In the genomic region with DNA sequence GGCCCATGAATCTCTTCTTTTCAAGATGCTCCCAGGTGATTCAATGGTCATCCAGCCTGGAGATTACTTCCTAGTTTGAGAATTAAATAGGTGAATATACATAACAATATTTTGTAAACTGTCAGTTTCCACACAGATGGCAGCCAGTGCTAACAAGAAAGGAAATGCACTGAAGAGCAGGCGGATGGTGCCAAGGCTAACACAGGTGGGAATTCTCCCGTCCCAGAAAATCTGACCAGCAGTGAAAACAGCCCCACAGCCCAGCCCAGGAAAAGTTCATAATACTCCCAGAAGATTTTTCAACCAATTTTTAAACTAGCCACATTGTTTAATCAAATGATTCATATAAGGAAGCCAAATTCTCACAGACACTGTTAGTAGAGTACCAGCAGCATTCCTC, we compare ENCODE assay signal across 33 cellular contexts.
"Had no signal": no experiment of that assay in that cellular context is flagged by ENCODE, and none has a peak within 500 bp of the region (broad histone marks: within the 10 kb centered on the region; RNA-seq: fewer than 3 reads in every experiment).

No MANE protein-coding gene starts in this region.

- ATAC-seq: activated CD4-positive, alpha-beta T cell treated with anti-CD3 and anti-CD28 coated beads for 36 hours; activated CD8-positive, alpha-beta T cell treated with anti-CD3 and anti-CD28 coated beads, Interleukin-2, amount 10 ng/mL, durations not matched to agents 7 days and 5 days; activated naive CD8-positive, alpha-beta T cell treated with anti-CD3 and anti-CD28 coated beads, Interleukin-2, amount 50 U/mL, for 24 hours; activated T-cell treated with anti-CD3 and anti-CD28 coated beads, Interleukin-2, amount 50 U/mL, for 4 hours; body of pancreas; effector memory CD8-positive, alpha-beta T cell; gastroesophageal sphincter; T-helper 17 cell had no signal

- FAIRE-seq: colon had no signal

- H3K27ac ChIP-seq: adrenal gland, body of pancreas, cardiac muscle cell, esophagus squamous epithelium, gastroesophageal sphincter, WERI-Rb-1 had no signal

- H3K4me1 ChIP-seq: adrenal gland, esophagus squamous epithelium, gastroesophageal sphincter had no signal

- H3K27me3 ChIP-seq: adrenal gland, body of pancreas, esophagus squamous epithelium, gastroesophageal sphincter had no signal

- H3K4me3 ChIP-seq: adrenal gland, body of pancreas, cardiac muscle cell, esophagus squamous epithelium, gastroesophageal sphincter had no signal

- DNase-seq: activated CD4-positive, alpha-beta memory T cell treated with anti-CD3 and anti-CD28 coated beads for 36 hours; activated CD4-positive, alpha-beta T cell treated with anti-CD3 and anti-CD28 coated beads for 36 hours; activated CD4-positive, alpha-beta T cell treated with anti-CD3 and anti-CD28 coated beads, Interleukin-2, amount 10 ng/mL, durations not matched to agents 24 days and 14 days; activated CD4-positive, CD25-positive, alpha-beta regulatory T cell; activated CD4-positive, CD25-positive, alpha-beta regulatory T cell treated with anti-CD3 and anti-CD28 coated beads, Interleukin-2, amount 50 U/mL, for 72 hours; activated CD8-positive, alpha-beta memory T cell treated with anti-CD3 and anti-CD28 coated beads, Interleukin-2, amount 50 U/mL, for 48 hours; activated CD8-positive, alpha-beta T cell treated with anti-CD3 and anti-CD28 coated beads, Interleukin-2, amount 10 ng/mL, durations not matched to agents 7 days and 5 days; activated effector memory CD4-positive, alpha-beta T cell treated with anti-CD3 and anti-CD28 coated beads, Interleukin-2, amount 50 U/mL, for 16 hours; activated naive CD4-positive, alpha-beta T cell treated with anti-CD3 and anti-CD28 coated beads for 36 hours; activated naive CD8-positive, alpha-beta T cell treated with anti-CD3 and anti-CD28 coated beads for 36 hours; activated naive CD8-positive, alpha-beta T cell treated with anti-CD3 and anti-CD28 coated beads, Interleukin-2, amount 50 U/mL, for 24 hours; activated T-cell treated with anti-CD3 and anti-CD28 coated beads for 4 hours; activated T-cell treated with anti-CD3 and anti-CD28 coated beads, Interleukin-2, amount 50 U/mL, for 4 hours; adrenal gland; amygdala; aorta; central memory CD4-positive, alpha-beta T cell; cortex of kidney; dermis blood vessel endothelial cell; effector CD4-positive, alpha-beta T cell; effector memory CD8-positive, alpha-beta T cell; erythroblast; esophagus squamous epithelium; foreskin melanocyte; hippocampal formation; T-helper 1 cell; T-helper 17 cell; T1000; WERI-Rb-1 had no signal

- H3K36me3 ChIP-seq: adrenal gland, cardiac muscle cell, esophagus squamous epithelium, gastroesophageal sphincter, WERI-Rb-1 had no signal
